22 cellular contexts compared by ENCODE assay signal in the genomic region with DNA sequence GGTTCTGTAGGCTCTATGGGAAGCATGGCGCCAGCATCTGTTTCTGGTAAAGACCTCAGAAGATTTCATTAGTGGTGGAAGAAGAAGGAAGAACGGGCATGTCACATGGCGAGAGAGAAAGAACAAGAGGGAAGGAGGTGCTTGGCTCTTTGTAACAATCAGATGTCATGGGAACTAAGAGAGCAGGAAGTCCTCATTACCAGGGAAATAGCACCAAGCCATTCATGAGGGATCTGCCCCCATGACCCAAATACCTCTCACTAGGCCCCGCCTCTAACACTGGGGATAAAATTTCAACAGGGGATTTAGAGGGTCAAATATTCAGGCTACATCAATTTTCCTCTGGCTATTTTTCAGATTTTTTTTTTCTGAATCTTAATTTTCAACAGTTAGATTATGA.
DNase-seq lines count a peak whose midpoint lies in the region; ATAC-seq, FAIRE-seq and TF ChIP-seq lines count a peak whose summit lies in the region.
"Had no signal": no experiment of that assay in that cellular context is flagged by ENCODE, and none has a peak within 500 bp of the region (broad histone marks: within the 10 kb centered on the region; RNA-seq: fewer than 3 reads in every experiment).

No MANE protein-coding gene starts in this region.

- no peak overlapping the region for H4K91ac ChIP-seq in H9 (ENCODE audit: insufficient read length, low read depth, low read length)

- no peak for FAIRE-seq in HTR-8/SVneo (lab: Jason Lieb, UNC)
- FAIRE-seq: A549, D721Med, H54, K562 had no signal

- no peaks in the 10 kb centered on the region for H4K20me1 ChIP-seq in H9 (ENCODE audit: control insufficient read depth, insufficient read depth, insufficient read length)

- no peak overlapping the region for H3K4me3 ChIP-seq in neuron (ENCODE audit: low read length)
- H3K4me3 ChIP-seq: A549, K562 had no signal

- H3K36me3 ChIP-seq in neuron (ENCODE audit: insufficient read depth, low read length), result no peaks in the 10 kb centered on the region

- peak; percentile 1 for DNase-seq in DMS53 (lab: John Stamatoyannopoulos, UW)
- no peak for DNase-seq in DMS53 treated with DMSO at 0.1 percent for 48 hours (lab: John Stamatoyannopoulos, UW; ENCODE audit: unreplicated experiment)
- DNase-seq in H9, result no peak
- DNase-seq in WTC11 (ENCODE audit: low spot score), result no peak
- DNase-seq in HTR-8/SVneo (ENCODE audit: insufficient read length, low spot score), result no peak
- DNase-seq in T1000 (lab: John Stamatoyannopoulos, UW), result no peak
- no peak for DNase-seq in cerebellum (ENCODE audit: low spot score)
- DNase-seq: AML-193; Caco-2; CD4-positive, alpha-beta T cell; DMS79 treated with DMSO at 0.1 percent for 48 hours; GF-D8; HFFc6; IMR-90 had no signal

- no peak overlapping the region for H4K5ac ChIP-seq in H9 (ENCODE audit: insufficient read length, low read depth, low read length)

- H3K23me2 ChIP-seq in H9 (ENCODE audit: insufficient read length, low read depth, low read length, poor library complexity, severe bottlenecking), result no peaks in the 10 kb centered on the region

- H3K9ac ChIP-seq in H9 (ENCODE audit: extremely low read depth, insufficient read length, low read length), result no peak overlapping the region

- H3K4me1 Mint-ChIP-seq in H9, result 0 out of 4 replicates have a peak, but pooled peaks cover 0 to 3% of the 10 kb centered on the region in 2 experiments
- peaks cover 5% of the 10 kb centered on the region for H3K4me1 Mint-ChIP-seq in WTC11

- no peak overlapping the region for H2BK120ac ChIP-seq in H9 (ENCODE audit: low read depth, low read length, poor library complexity, severe bottlenecking)

- H2BK15ac ChIP-seq in H9 (ENCODE audit: low read depth, low read length), result no peak overlapping the region

- H3K27me3 ChIP-seq in H9 (ENCODE audit: insufficient read depth, low read length) (no peaks in the 10 kb centered on the region), neuron (ENCODE audit: insufficient read depth, low read length) (no peaks in the 10 kb centered on the region)

- H2AK5ac ChIP-seq in H9 (ENCODE audit: insufficient read length, low read length), result no peak overlapping the region

- no peak overlapping the region for H2BK20ac ChIP-seq in H9 (ENCODE audit: low read depth, low read length, poor library complexity, severe bottlenecking)

- H3K56ac ChIP-seq in H9 (ENCODE audit: insufficient read length, low read depth, low read length), result no peak overlapping the region

- CTCF ChIA-PET in WTC11 (lab: Charles Lee), result no interaction called here

- POLR2A ChIA-PET in WTC11 (lab: Charles Lee), result no interaction called here

- no peaks in the 10 kb centered on the region for H3K27me3 Mint-ChIP-seq in H9 (ENCODE audit: low read depth)
- H3K27me3 Mint-ChIP-seq in WTC11 (ENCODE audit: low read depth), result no peaks in the 10 kb centered on the region
- H3K27me3 Mint-ChIP-seq: CD4-positive, alpha-beta T cell had no signal

- peak; percentile 82 for ATAC-seq in WTC11
- ATAC-seq: A549, HCT116, K562 had no signal

- H3K14ac ChIP-seq in H9 (ENCODE audit: insufficient read depth, low read length), result no peak overlapping the region

- H3K9me3 Mint-ChIP-seq in H9, result peaks cover 3 to 4% of the 10 kb centered on the region in 2 experiments; a peak in 1 of 5 replicates
- H3K9me3 Mint-ChIP-seq in WTC11, result peaks cover 38% of the 10 kb centered on the region

- H3K27ac Mint-ChIP-seq in H9, result no peak overlapping the region
- no peak overlapping the region for H3K27ac Mint-ChIP-seq in WTC11
- H3K27ac Mint-ChIP-seq: CD4-positive, alpha-beta T cell; HFFc6 had no signal

- no peak overlapping the region for H2BK12ac ChIP-seq in H9 (ENCODE audit: insufficient read length, low read depth, low read length)

- no peak overlapping the region for H3K4me3 Mint-ChIP-seq in H9
- H3K4me3 Mint-ChIP-seq in WTC11, result no peak overlapping the region
- H3K4me3 Mint-ChIP-seq: CD4-positive, alpha-beta T cell; HFFc6 had no signal

- no peak overlapping the region for H3K4ac ChIP-seq in H9 (ENCODE audit: low read depth, low read length)

- no peaks in the 10 kb centered on the region for H3K9me3 ChIP-seq in H9 (ENCODE audit: control insufficient read depth, low read depth, low read length)
- no peaks in the 10 kb centered on the region for H3K9me3 ChIP-seq in neuron (ENCODE audit: low read length)
- H3K9me3 ChIP-seq: A549, Caco-2 had no signal

- H3K23ac ChIP-seq in H9 (ENCODE audit: insufficient read length, low read depth, low read length), result no peak overlapping the region

- H3K36me3 Mint-ChIP-seq in H9 (ENCODE audit: insufficient read depth in 1 of 3, low read depth in 3 of 3), result peaks cover 0 to 2% (median 0%) of the 10 kb centered on the region in 3 experiments; a peak in 2 of 7 replicates
- no peaks in the 10 kb centered on the region; the same call in 1 of the 2 replicates for H3K36me3 Mint-ChIP-seq in WTC11

- H3K4me1 ChIP-seq in H9 (ENCODE audit: insufficient read depth, low read length) (no peaks in the 10 kb centered on the region), neuron (ENCODE audit: insufficient read depth, low read length) (peaks cover 4% of the 10 kb centered on the region)
- H3K4me1 ChIP-seq: A549, Caco-2 had no signal

- no peak overlapping the region for H3K27ac ChIP-seq in H9 (ENCODE audit: insufficient read length, low read depth, low read length)
- H3K27ac ChIP-seq: 22Rv1, A549, C4-2B had no signal

- H2BK5ac ChIP-seq in H9 (ENCODE audit: insufficient read length, low read length), result no peak overlapping the region

- WGBS in H9 (ENCODE audit: extremely low coverage, insufficient read length, low lambda C conversion rate), result no CpG with 5 or more reads among the region's 4 CpGs

- no peaks in the 10 kb centered on the region for H3K79me2 ChIP-seq in H9 (ENCODE audit: insufficient read depth, low read length)

- no peaks in the 10 kb centered on the region for H3K79me1 ChIP-seq in H9 (ENCODE audit: insufficient read depth, low read depth, low read length, poor library complexity, severe bottlenecking)

- peak overlapping the region; percentile 59 for H2AFZ ChIP-seq in H9 (ENCODE audit: low read length)
- peak overlapping the region; percentile 51 for H2AFZ ChIP-seq in neuron (ENCODE audit: low read depth, low read length)

- no peak overlapping the region for H3K4me2 ChIP-seq in H9 (ENCODE audit: insufficient read depth, insufficient read length, low read length)
- H3K4me2 ChIP-seq: A549 had no signal

- H3K18ac ChIP-seq in H9 (ENCODE audit: insufficient read length, low read depth, low read length), result no peak overlapping the region

- no peak overlapping the region for H3T11ph ChIP-seq in H9 (ENCODE audit: low read length)

- TF ChIP-seq CTCF in H9 (conservative IDR thresholded peaks at IDR 0.05), result no peak
- TF ChIP-seq CTCF in WTC11 (IDR thresholded peaks at IDR 0.05), result no peak

- no peak overlapping the region for H4K8ac ChIP-seq in H9 (replicated peaks; ENCODE audit: insufficient read length, low read depth, low read length)

TF ChIP-seq in WTC11, 78 proteins besides CTCF, POLR2A, EP300 and RAD21 (continues in another document):
- TF ChIP-seq, protein P1, sequence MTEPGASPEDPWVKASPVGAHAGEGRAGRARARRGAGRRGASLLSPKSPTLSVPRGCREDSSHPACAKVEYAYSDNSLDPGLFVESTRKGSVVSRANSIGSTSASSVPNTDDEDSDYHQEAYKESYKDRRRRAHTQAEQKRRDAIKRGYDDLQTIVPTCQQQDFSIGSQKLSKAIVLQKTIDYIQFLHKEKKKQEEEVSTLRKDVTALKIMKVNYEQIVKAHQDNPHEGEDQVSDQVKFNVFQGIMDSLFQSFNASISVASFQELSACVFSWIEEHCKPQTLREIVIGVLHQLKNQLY (CRISPR knock-in tag; IDR thresholded peaks at IDR 0.05), result no peak
- no peak for TF ChIP-seq TEAD4 (CRISPR knock-in tag; IDR thresholded peaks at IDR 0.05)
- no peak for TF ChIP-seq TEAD1 (CRISPR knock-in tag; IDR thresholded peaks at IDR 0.05)
- no peak for TF ChIP-seq JUN (CRISPR knock-in tag; IDR thresholded peaks at IDR 0.05)
- TF ChIP-seq, protein P2, sequence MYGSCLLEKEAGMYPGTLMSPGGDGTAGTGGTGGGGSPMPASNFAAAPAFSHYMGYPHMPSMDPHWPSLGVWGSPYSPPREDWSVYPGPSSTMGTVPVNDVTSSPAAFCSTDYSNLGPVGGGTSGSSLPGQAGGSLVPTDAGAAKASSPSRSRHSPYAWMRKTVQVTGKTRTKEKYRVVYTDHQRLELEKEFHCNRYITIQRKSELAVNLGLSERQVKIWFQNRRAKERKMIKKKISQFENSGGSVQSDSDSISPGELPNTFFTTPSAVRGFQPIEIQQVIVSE (CRISPR knock-in tag; IDR thresholded peaks at IDR 0.05; ENCODE audit: borderline replicate concordance), result no peak
- TF ChIP-seq, protein P3, sequence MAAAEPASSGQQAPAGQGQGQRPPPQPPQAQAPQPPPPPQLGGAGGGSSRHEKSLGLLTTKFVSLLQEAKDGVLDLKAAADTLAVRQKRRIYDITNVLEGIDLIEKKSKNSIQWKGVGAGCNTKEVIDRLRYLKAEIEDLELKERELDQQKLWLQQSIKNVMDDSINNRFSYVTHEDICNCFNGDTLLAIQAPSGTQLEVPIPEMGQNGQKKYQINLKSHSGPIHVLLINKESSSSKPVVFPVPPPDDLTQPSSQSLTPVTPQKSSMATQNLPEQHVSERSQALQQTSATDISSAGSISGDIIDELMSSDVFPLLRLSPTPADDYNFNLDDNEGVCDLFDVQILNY (CRISPR knock-in tag; IDR thresholded peaks at IDR 0.05), result no peak
- TF ChIP-seq, protein P4, sequence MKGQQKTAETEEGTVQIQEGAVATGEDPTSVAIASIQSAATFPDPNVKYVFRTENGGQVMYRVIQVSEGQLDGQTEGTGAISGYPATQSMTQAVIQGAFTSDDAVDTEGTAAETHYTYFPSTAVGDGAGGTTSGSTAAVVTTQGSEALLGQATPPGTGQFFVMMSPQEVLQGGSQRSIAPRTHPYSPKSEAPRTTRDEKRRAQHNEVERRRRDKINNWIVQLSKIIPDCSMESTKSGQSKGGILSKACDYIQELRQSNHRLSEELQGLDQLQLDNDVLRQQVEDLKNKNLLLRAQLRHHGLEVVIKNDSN (CRISPR knock-in tag; IDR thresholded peaks at IDR 0.05), result no peak
- no peak for TF ChIP-seq RORB (CRISPR knock-in tag; IDR thresholded peaks at IDR 0.05)
- TF ChIP-seq ESRRA (CRISPR knock-in tag; IDR thresholded peaks at IDR 0.05; ENCODE audit: borderline replicate concordance), result no peak
- no peak for TF ChIP-seq PRRX2 (CRISPR knock-in tag; IDR thresholded peaks at IDR 0.05)
